Comparison of ENCODE assay signal across 13 cellular contexts in the genomic region with DNA sequence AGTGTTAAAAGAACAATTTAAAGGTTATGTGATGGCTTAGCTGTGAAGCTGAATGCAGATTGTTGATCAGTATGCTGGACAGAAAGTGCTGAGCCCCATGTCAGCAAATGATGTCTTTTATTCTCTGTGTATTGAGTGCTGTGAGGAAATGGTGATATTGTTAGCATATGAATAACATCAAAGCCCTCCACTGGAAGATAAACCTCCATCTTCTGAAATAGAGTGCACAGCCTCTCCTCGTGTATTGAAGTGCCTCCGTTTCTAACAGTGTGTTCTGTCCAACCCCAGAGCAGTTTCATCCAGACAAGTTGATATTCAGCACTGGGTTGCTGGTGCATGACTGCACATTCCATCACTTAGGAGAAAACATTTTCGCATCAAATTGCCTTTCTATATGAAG.
DNase-seq lines count a peak whose midpoint lies in the region; ATAC-seq and TF ChIP-seq lines count a peak whose summit lies in the region.
"Had no signal": no experiment of that assay in that cellular context is flagged by ENCODE, and none has a peak within 500 bp of the region (broad histone marks: within the 10 kb centered on the region; RNA-seq: fewer than 3 reads in every experiment).

No MANE protein-coding gene starts in this region.

- H3K9ac ChIP-seq in BLaER1, result no peak overlapping the region
- peak overlapping the region; percentile 0 for H3K9ac ChIP-seq in neural cell (ENCODE audit: low read length)

- H3K9me2 ChIP-seq in neural cell (ENCODE audit: insufficient read depth, low read length), result no peaks in the 10 kb centered on the region
- no peaks in the 10 kb centered on the region for H3K9me2 ChIP-seq in OCI-LY7 (ENCODE audit: insufficient read depth, low read length)

- H4K20me1 ChIP-seq in BLaER1 (no peaks in the 10 kb centered on the region), neural cell (ENCODE audit: insufficient read depth) (no peaks in the 10 kb centered on the region), OCI-LY7 (ENCODE audit: insufficient read depth, low read length) (no peaks in the 10 kb centered on the region)

- H3K36me3 ChIP-seq in BLaER1, result no peaks in the 10 kb centered on the region
- no peaks in the 10 kb centered on the region for H3K36me3 ChIP-seq in esophagus muscularis mucosa
- H3K36me3 ChIP-seq in neural cell (ENCODE audit: insufficient read depth, low read length), result no peaks in the 10 kb centered on the region
- H3K36me3 ChIP-seq in OCI-LY7 (ENCODE audit: insufficient read depth, low read length), result no peaks in the 10 kb centered on the region
- H3K36me3 ChIP-seq: right lobe of liver, upper lobe of right lung had no signal

- H3F3A ChIP-seq in neural cell (ENCODE audit: insufficient read depth, low read length, poor library complexity, severe bottlenecking), result peaks cover 5% of the 10 kb centered on the region

- no peak overlapping the region for H3K4me3 Mint-ChIP-seq in natural killer cell
- H3K4me3 Mint-ChIP-seq: CD14-positive monocyte had no signal

- no peak for TF ChIP-seq EP300 in esophagus muscularis mucosa (IDR thresholded peaks at IDR 0.05)
- no peak for TF ChIP-seq EP300 in neural cell (conservative IDR thresholded peaks at IDR 0.05; ENCODE audit: poor library complexity, severe bottlenecking)

- 49% methylated on average over 3 of the region's 3 CpGs for WGBS in esophagus muscularis mucosa

- H3K27me3 ChIP-seq in BLaER1 (no peaks in the 10 kb centered on the region), esophagus muscularis mucosa (no peaks in the 10 kb centered on the region), neural cell (ENCODE audit: insufficient read depth, low read depth, low read length) (no peaks in the 10 kb centered on the region)
- H3K27me3 ChIP-seq: body of pancreas, right lobe of liver, upper lobe of right lung had no signal

- no peak overlapping the region for H3K27ac ChIP-seq in BLaER1
- peak overlapping the region; percentile 10 to 63 (median 45) for H3K27ac ChIP-seq in esophagus muscularis mucosa (replicated peaks in 1 of 4)
- peak overlapping the region; percentile 49 for H3K27ac ChIP-seq in neural cell (ENCODE audit: low read length)
- H3K27ac ChIP-seq in OCI-LY7 (ENCODE audit: low read depth, low read length, poor library complexity, severe bottlenecking), result no peak overlapping the region
- H3K27ac ChIP-seq: body of pancreas, right lobe of liver, upper lobe of right lung, VCaP had no signal

- H3K4me2 ChIP-seq in BLaER1, result peak overlapping the region; percentile 40
- H3K4me2 ChIP-seq in neural cell (ENCODE audit: low read length), result peak overlapping the region; percentile 7
- no peak overlapping the region for H3K4me2 ChIP-seq in OCI-LY7 (ENCODE audit: low read length)

- no peak overlapping the region for H3K4me3 ChIP-seq in BLaER1
- H3K4me3 ChIP-seq in esophagus muscularis mucosa, result no peak overlapping the region
- H3K4me3 ChIP-seq in neural cell (ENCODE audit: low read length), result peak overlapping the region; percentile 28
- no peak overlapping the region for H3K4me3 ChIP-seq in OCI-LY7 (ENCODE audit: low read depth, low read length, poor library complexity, severe bottlenecking)
- H3K4me3 ChIP-seq: body of pancreas, right lobe of liver, upper lobe of right lung had no signal

- BruUV-seq in OCI-LY7 (replicated peaks; lab: Mats Ljungman, UMichigan), result no TSS peak

- H3K4me1 ChIP-seq in BLaER1, result peaks cover 15% of the 10 kb centered on the region; the same call in 1 of the 2 replicates
- H3K4me1 ChIP-seq in esophagus muscularis mucosa, result peaks cover 17 to 39% (median 35%) of the 10 kb centered on the region in 4 donors
- H3K4me1 ChIP-seq in OCI-LY7 (ENCODE audit: insufficient read depth, low read length, poor library complexity, severe bottlenecking), result no peaks in the 10 kb centered on the region
- H3K4me1 ChIP-seq: right lobe of liver, upper lobe of right lung had no signal

- H2AFZ ChIP-seq in neural cell (ENCODE audit: low read depth, low read length), result no peak overlapping the region
- H2AFZ ChIP-seq in OCI-LY7 (ENCODE audit: low read length), result no peak overlapping the region

- no peak for TF ChIP-seq POLR2A in esophagus muscularis mucosa (IDR thresholded peaks at IDR 0.05; ENCODE audit: low read depth)

- POLR2A ChIA-PET in OCI-LY7 (lab: Charles Lee), result interaction anchor here (0.7 to 0.8 kb wide), 3 partner anchors 9 to 719 kb away, joined by 3 to 4 read pairs (median 3); no protein-coding TSS in a partner anchor

- H3K79me2 ChIP-seq in neural cell (replicated peaks; ENCODE audit: insufficient read depth, low read length) (no peaks in the 10 kb centered on the region), OCI-LY7 (ENCODE audit: insufficient read depth, low read depth, low read length) (no peaks in the 10 kb centered on the region)

- ATAC-seq in natural killer cell, result no peak
- no peak for ATAC-seq in GM21529 (IDR thresholded peaks at IDR 0.05; ENCODE audit: unreplicated experiment)
- ATAC-seq in GM18873 (IDR thresholded peaks at IDR 0.05; ENCODE audit: low FRiP score, unreplicated experiment), result no peak
- ATAC-seq: right lobe of liver, upper lobe of right lung had no signal

- H3K27me3 Mint-ChIP-seq in natural killer cell (ENCODE audit: low read depth in 2 of 2), result no peaks in the 10 kb centered on the region

- H3K9me3 Mint-ChIP-seq in natural killer cell, result peaks cover 2 to 6% of the 10 kb centered on the region in 2 donors

- H3K27ac Mint-ChIP-seq in natural killer cell, result no peak overlapping the region
- H3K27ac Mint-ChIP-seq: CD14-positive monocyte had no signal

- no peak for TF ChIP-seq RAD21 in neural cell (conservative IDR thresholded peaks at IDR 0.05)

- DNase-seq in NCI-H345 (lab: John Stamatoyannopoulos, UW) (peak; percentile 44), esophagus muscularis mucosa (ENCODE audit: extremely low spot score) (no peak), natural killer cell (no peak), OCI-LY7 (ENCODE audit: low spot score) (no peak)
- DNase-seq: body of pancreas, right lobe of liver, upper lobe of right lung had no signal

- CTCF ChIA-PET in OCI-LY7 (lab: Charles Lee; ENCODE audit: unreplicated experiment), result no interaction called here

- intact Hi-C loops in esophagus muscularis mucosa (cut with DNase I) (no loop called here), natural killer cell (cut with micrococcal nuclease) (no loop called here), OCI-LY7 (cut with micrococcal nuclease; ENCODE audit: unreplicated experiment) (no loop called here)

- no peaks in the 10 kb centered on the region for H3K4me1 Mint-ChIP-seq in natural killer cell
- H3K4me1 Mint-ChIP-seq: CD14-positive monocyte had no signal

- TF ChIP-seq CTCF in esophagus muscularis mucosa (IDR thresholded peaks at IDR 0.05), result no peak
- TF ChIP-seq CTCF in neural cell (IDR thresholded peaks at IDR 0.05; ENCODE audit: poor library complexity, severe bottlenecking), result no peak
- no peak for TF ChIP-seq CTCF in natural killer cell (IDR thresholded peaks at IDR 0.05)
- no peak for TF ChIP-seq CTCF in OCI-LY7 (conservative IDR thresholded peaks at IDR 0.05; ENCODE audit: low read length)

- no peaks in the 10 kb centered on the region for H3K36me3 Mint-ChIP-seq in natural killer cell
- H3K36me3 Mint-ChIP-seq: CD14-positive monocyte had no signal

- H3K9me3 ChIP-seq in BLaER1, result peaks cover 4% of the 10 kb centered on the region; the same call in 1 of the 2 replicates
- no peaks in the 10 kb centered on the region for H3K9me3 ChIP-seq in esophagus muscularis mucosa
- H3K9me3 ChIP-seq in neural cell (ENCODE audit: low read length), result no peaks in the 10 kb centered on the region
- no peaks in the 10 kb centered on the region for H3K9me3 ChIP-seq in OCI-LY7 (ENCODE audit: low read length)
- H3K9me3 ChIP-seq: body of pancreas, right lobe of liver, upper lobe of right lung had no signal

TF ChIP-seq in neural cell, 6 proteins besides CTCF, POLR2A, EP300 and RAD21:
- TF ChIP-seq POLR2AphosphoS5 (IDR thresholded peaks at IDR 0.05) (peak; percentile 75), MXI1 (conservative IDR thresholded peaks at IDR 0.05; ENCODE audit: poor library complexity, severe bottlenecking) (peak; percentile 14), TAF1 (IDR thresholded peaks at IDR 0.05; ENCODE audit: low read depth) (no peak), SMC3 (conservative IDR thresholded peaks at IDR 0.05; ENCODE audit: poor library complexity) (peak; percentile 29), EZH2 (IDR thresholded peaks at IDR 0.05; ENCODE audit: borderline replicate concordance, insufficient read depth, low read length, poor library complexity, severe bottlenecking) (no peak)
- TF ChIP-seq, protein P1, sequence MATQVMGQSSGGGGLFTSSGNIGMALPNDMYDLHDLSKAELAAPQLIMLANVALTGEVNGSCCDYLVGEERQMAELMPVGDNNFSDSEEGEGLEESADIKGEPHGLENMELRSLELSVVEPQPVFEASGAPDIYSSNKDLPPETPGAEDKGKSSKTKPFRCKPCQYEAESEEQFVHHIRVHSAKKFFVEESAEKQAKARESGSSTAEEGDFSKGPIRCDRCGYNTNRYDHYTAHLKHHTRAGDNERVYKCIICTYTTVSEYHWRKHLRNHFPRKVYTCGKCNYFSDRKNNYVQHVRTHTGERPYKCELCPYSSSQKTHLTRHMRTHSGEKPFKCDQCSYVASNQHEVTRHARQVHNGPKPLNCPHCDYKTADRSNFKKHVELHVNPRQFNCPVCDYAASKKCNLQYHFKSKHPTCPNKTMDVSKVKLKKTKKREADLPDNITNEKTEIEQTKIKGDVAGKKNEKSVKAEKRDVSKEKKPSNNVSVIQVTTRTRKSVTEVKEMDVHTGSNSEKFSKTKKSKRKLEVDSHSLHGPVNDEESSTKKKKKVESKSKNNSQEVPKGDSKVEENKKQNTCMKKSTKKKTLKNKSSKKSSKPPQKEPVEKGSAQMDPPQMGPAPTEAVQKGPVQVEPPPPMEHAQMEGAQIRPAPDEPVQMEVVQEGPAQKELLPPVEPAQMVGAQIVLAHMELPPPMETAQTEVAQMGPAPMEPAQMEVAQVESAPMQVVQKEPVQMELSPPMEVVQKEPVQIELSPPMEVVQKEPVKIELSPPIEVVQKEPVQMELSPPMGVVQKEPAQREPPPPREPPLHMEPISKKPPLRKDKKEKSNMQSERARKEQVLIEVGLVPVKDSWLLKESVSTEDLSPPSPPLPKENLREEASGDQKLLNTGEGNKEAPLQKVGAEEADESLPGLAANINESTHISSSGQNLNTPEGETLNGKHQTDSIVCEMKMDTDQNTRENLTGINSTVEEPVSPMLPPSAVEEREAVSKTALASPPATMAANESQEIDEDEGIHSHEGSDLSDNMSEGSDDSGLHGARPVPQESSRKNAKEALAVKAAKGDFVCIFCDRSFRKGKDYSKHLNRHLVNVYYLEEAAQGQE (IDR thresholded peaks at IDR 0.05; ENCODE audit: borderline replicate concordance), result no peak

Comparison
In these comparisons a context has a peak if more than half of its experiments do, and no peak if none do; other contexts are left out.
1. H3K27ac ChIP-seq: peak in esophagus muscularis mucosa (4 of 4) and neural cell (single experiment); none in BLaER1 (single experiment) and OCI-LY7 (single experiment).